ENCODE assay signal across 1 cellular context in genomic region chr11:119783466-119784400, GRCh38.
TF ChIP-seq lines count a peak whose summit lies in the region.

No MANE protein-coding gene starts in this region.

TF ChIP-seq in SK-N-SH, 30 proteins besides CTCF, POLR2A, EP300 and RAD21 (continued from another document):
- no peak for TF ChIP-seq POLR2AphosphoS5 (IDR thresholded peaks at IDR 0.05; ENCODE audit: low read depth, low read length)
- TF ChIP-seq TCF12 (IDR thresholded peaks at IDR 0.05), result no peak
- TF ChIP-seq TEAD4 (IDR thresholded peaks at IDR 0.05; ENCODE audit: borderline replicate concordance, insufficient read depth), result no peak
- TF ChIP-seq USF1 (IDR thresholded peaks at IDR 0.05; ENCODE audit: borderline replicate concordance, low read depth), result no peak
